Comparison of ENCODE assay signal across 8 cellular contexts in the genomic region with DNA sequence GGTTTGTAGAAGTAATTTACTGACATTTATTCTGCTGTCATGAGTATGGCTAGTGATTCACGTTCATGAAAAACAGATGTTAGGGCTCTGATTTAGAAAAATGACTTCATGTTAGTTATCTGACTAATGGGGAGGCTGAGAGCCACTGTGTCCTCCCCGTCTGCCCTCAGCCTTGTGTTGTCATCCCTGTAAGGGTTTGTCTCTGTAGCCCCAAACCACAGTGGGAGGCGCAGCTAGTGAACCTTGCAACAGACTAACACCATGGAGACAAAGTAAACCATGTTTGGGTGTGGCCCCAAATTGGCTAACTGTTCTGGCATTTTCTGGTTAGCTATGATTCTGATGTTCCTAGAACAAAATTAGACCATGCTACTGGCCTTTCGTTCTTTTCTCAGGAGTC.
DNase-seq lines count a peak whose midpoint lies in the region; ATAC-seq and TF ChIP-seq lines count a peak whose summit lies in the region.

No MANE protein-coding gene starts in this region.

- H3K23me2 ChIP-seq in H9 (ENCODE audit: insufficient read length, low read depth, low read length, poor library complexity, severe bottlenecking) = peaks cover 9% of the 10 kb centered on the region

- no peaks in the 10 kb centered on the region for H3K27me3 Mint-ChIP-seq in activated naive CD4-positive, alpha-beta T cell treated with anti-CD3 and anti-CD28 coated beads for 36 hours (ENCODE audit: low read depth)
- peaks cover 6% of the 10 kb centered on the region for H3K27me3 Mint-ChIP-seq in H9 (ENCODE audit: low read depth)

- H2AFZ ChIP-seq in H9 (ENCODE audit: low read length) = no peak overlapping the region

- CTCF ChIA-PET in activated naive CD4-positive, alpha-beta T cell treated with anti-CD3 and anti-CD28 coated beads for 36 hours (lab: Charles Lee) = interaction anchor here (0.6 to 13.1 kb wide), 2 partner anchors 13 to 68 kb away, joined by 4 to 142 read pairs; no protein-coding TSS in a partner anchor

- no peak overlapping the region for H3K23ac ChIP-seq in H9 (ENCODE audit: insufficient read length, low read depth, low read length)

- in situ Hi-C loops in Caki2 (cut with HindIII; ENCODE audit: low pct_unique_long_range_greater_than_20kb, low sequenced_read_pairs) = no loop called here

- DNase-seq in Caki2 (ENCODE audit: low read depth) (peak; percentile 88), SIG-M5 (lab: John Stamatoyannopoulos, UW) (peak; percentile 97), left cardiac atrium (peak; percentile 90), NCI-H2107 (lab: John Stamatoyannopoulos, UW) (no peak), H9 (no peak)
- peak; percentile 89 for DNase-seq in activated naive CD4-positive, alpha-beta T cell treated with anti-CD3 and anti-CD28 coated beads for 36 hours
- peak; percentile 51 to 55 for DNase-seq in stimulated activated CD4-positive, alpha-beta T cell treated with anti-CD3 and anti-CD28 coated beads, Interleukin-12 subunit alpha, Interleukin-12 subunit beta, amount 100 ng/mL, for 24 hours (ENCODE audit: low read depth in 2 of 2)

- ATAC-seq in HG02973 (IDR thresholded peaks at IDR 0.05; ENCODE audit: unreplicated experiment) = peak; percentile 50
- ATAC-seq in left cardiac atrium = peak; percentile 35 to 80

- no peak overlapping the region for H2AK5ac ChIP-seq in H9 (ENCODE audit: insufficient read length, low read length)

- no peak overlapping the region for H2BK20ac ChIP-seq in H9 (ENCODE audit: low read depth, low read length, poor library complexity, severe bottlenecking)

- no peaks in the 10 kb centered on the region for H3K79me2 ChIP-seq in H9 (ENCODE audit: insufficient read depth, low read length)

- no peak overlapping the region for H3K18ac ChIP-seq in H9 (ENCODE audit: insufficient read length, low read depth, low read length)

- H3K4ac ChIP-seq in H9 (ENCODE audit: low read depth, low read length) = no peak overlapping the region

- H2BK15ac ChIP-seq in H9 (ENCODE audit: low read depth, low read length) = no peak overlapping the region

- no peaks in the 10 kb centered on the region for H3K27me3 ChIP-seq in H9 (ENCODE audit: insufficient read depth, low read length)

- H3K4me1 ChIP-seq in H9 (ENCODE audit: insufficient read depth, low read length) = no peaks in the 10 kb centered on the region

- peak overlapping the region; percentile 61 for H3K27ac Mint-ChIP-seq in activated naive CD4-positive, alpha-beta T cell treated with anti-CD3 and anti-CD28 coated beads for 36 hours
- H3K27ac Mint-ChIP-seq in H9 = no peak overlapping the region

- H3K27ac ChIP-seq in H9 (ENCODE audit: insufficient read length, low read depth, low read length) = no peak overlapping the region

- no peak overlapping the region for H3K9ac ChIP-seq in H9 (ENCODE audit: extremely low read depth, insufficient read length, low read length)

- no CpG with 5 or more reads among the region's 4 CpGs for WGBS in H9 (ENCODE audit: extremely low coverage, insufficient read length, low lambda C conversion rate)

- no peak overlapping the region for H3K14ac ChIP-seq in H9 (ENCODE audit: insufficient read depth, low read length)

- intact Hi-C loops in activated naive CD4-positive, alpha-beta T cell treated with anti-CD3 and anti-CD28 coated beads for 36 hours (cut with micrococcal nuclease) = loop anchor here (1.0 kb wide), 2 partner anchors 84 to 128 kb away; no protein-coding TSS in a partner anchor
- intact Hi-C loops in left cardiac atrium (cut with DNase I) = no loop called here

- H3K79me1 ChIP-seq in H9 (ENCODE audit: insufficient read depth, low read depth, low read length, poor library complexity, severe bottlenecking) = no peaks in the 10 kb centered on the region

- no peak overlapping the region for H4K8ac ChIP-seq in H9 (replicated peaks; ENCODE audit: insufficient read length, low read depth, low read length)

- H3K4me2 ChIP-seq in H9 (ENCODE audit: insufficient read depth, insufficient read length, low read length) = no peak overlapping the region

- H3K4me1 Mint-ChIP-seq in activated naive CD4-positive, alpha-beta T cell treated with anti-CD3 and anti-CD28 coated beads for 36 hours (ENCODE audit: low read depth) = peaks cover 44% of the 10 kb centered on the region
- H3K4me1 Mint-ChIP-seq in H9 = peaks cover 3 to 11% of the 10 kb centered on the region in 2 experiments

- H4K5ac ChIP-seq in H9 (ENCODE audit: insufficient read length, low read depth, low read length) = no peak overlapping the region

- peaks cover 2% of the 10 kb centered on the region for H4K20me1 ChIP-seq in H9 (ENCODE audit: control insufficient read depth, insufficient read depth, insufficient read length)

- H3K56ac ChIP-seq in H9 (ENCODE audit: insufficient read length, low read depth, low read length) = no peak overlapping the region

- no peak overlapping the region for H3K4me3 Mint-ChIP-seq in activated naive CD4-positive, alpha-beta T cell treated with anti-CD3 and anti-CD28 coated beads for 36 hours
- H3K4me3 Mint-ChIP-seq in H9 = no peak overlapping the region

- H3K9me3 Mint-ChIP-seq in activated naive CD4-positive, alpha-beta T cell treated with anti-CD3 and anti-CD28 coated beads for 36 hours = no peaks in the 10 kb centered on the region
- peaks cover 11 to 17% of the 10 kb centered on the region in 2 experiments; a peak in 4 of 5 replicates for H3K9me3 Mint-ChIP-seq in H9

- no peak overlapping the region for H2BK5ac ChIP-seq in H9 (ENCODE audit: insufficient read length, low read length)

- H2BK120ac ChIP-seq in H9 (ENCODE audit: low read depth, low read length, poor library complexity, severe bottlenecking) = no peak overlapping the region

- no peak overlapping the region for H3T11ph ChIP-seq in H9 (ENCODE audit: low read length)

- H3K36me3 Mint-ChIP-seq in activated naive CD4-positive, alpha-beta T cell treated with anti-CD3 and anti-CD28 coated beads for 36 hours (ENCODE audit: low read depth) = no peaks in the 10 kb centered on the region
- H3K36me3 Mint-ChIP-seq in H9 (ENCODE audit: insufficient read depth in 1 of 3, low read depth in 3 of 3) = peaks cover 17 to 30% (median 27%) of the 10 kb centered on the region in 3 experiments

- H2BK12ac ChIP-seq in H9 (ENCODE audit: insufficient read length, low read depth, low read length) = no peak overlapping the region

- no peak for TF ChIP-seq CTCF in H9 (conservative IDR thresholded peaks at IDR 0.05)

- no peaks in the 10 kb centered on the region for H3K9me3 ChIP-seq in H9 (ENCODE audit: control insufficient read depth, low read depth, low read length)

- H4K91ac ChIP-seq in H9 (ENCODE audit: insufficient read length, low read depth, low read length) = no peak overlapping the region

Comparison
In these comparisons a context has a peak if more than half of its experiments do, and no peak if none do; other contexts are left out.
1. DNase-seq: peak in Caki2 (single experiment), SIG-M5 (single experiment), activated naive CD4-positive, alpha-beta T cell treated with anti-CD3 and anti-CD28 coated beads for 36 hours (single experiment), left cardiac atrium (single experiment) and stimulated activated CD4-positive, alpha-beta T cell treated with anti-CD3 and anti-CD28 coated beads, Interleukin-12 subunit alpha, Interleukin-12 subunit beta, amount 100 ng/mL, for 24 hours (2 of 2); none in NCI-H2107 (single experiment) and H9 (single experiment).